29 cellular contexts compared by ENCODE assay signal in genomic region chr3:2711081-2711480, GRCh38.
"Had no signal": no experiment of that assay in that cellular context is flagged by ENCODE, and none has a peak within 500 bp of the region (broad histone marks: within the 10 kb centered on the region; RNA-seq: fewer than 3 reads in every experiment).

No MANE protein-coding gene starts in this region.

- H3K27ac Mint-ChIP-seq: naive thymus-derived CD4-positive, alpha-beta T cell; natural killer cell; nephron; stimulated activated memory B cell treated with anti-CD40 and anti-IgM and Interleukin-4, amounts not matched to agents 10 μg/mL and 1 μg/mL and 100 μg/mL, for 72 hours; stimulated activated naive CD8-positive, alpha-beta T cell treated with anti-CD3 and anti-CD28 coated beads, Interleukin-15, amount 100 ng/mL, for 72 hours; type B pancreatic cell had no signal

- H3K27me3 ChIP-seq: neutrophil, pancreas, spleen, suprapubic skin, testis, tibial artery, transverse colon, upper lobe of right lung, uterus had no signal

- H3K4me3 Mint-ChIP-seq: naive thymus-derived CD4-positive, alpha-beta T cell; natural killer cell; nephron; stimulated activated memory B cell treated with anti-CD40 and anti-IgM and Interleukin-4, amounts not matched to agents 10 μg/mL and 1 μg/mL and 100 μg/mL, for 72 hours; stimulated activated naive CD8-positive, alpha-beta T cell treated with anti-CD3 and anti-CD28 coated beads, Interleukin-15, amount 100 ng/mL, for 72 hours; type B pancreatic cell had no signal

- DNase-seq: naive thymus-derived CD4-positive, alpha-beta T cell; natural killer cell; nucleus accumbens; pancreas; spleen; stimulated activated CD4-positive, alpha-beta T cell treated with anti-CD3 and anti-CD28 coated beads, Interleukin-12 subunit alpha, Interleukin-12 subunit beta, amount 100 ng/mL, for 4 hours; stimulated activated CD4-positive, alpha-beta T cell treated with anti-CD3 and anti-CD28 coated beads, Interleukin-1b, Interleukin-23, amount 100 ng/mL, for 48 hours; stimulated activated CD4-positive, alpha-beta T cell treated with anti-CD3 and anti-CD28 coated beads, Interleukin-4, amount 100 ng/mL, for 1 hour; stimulated activated CD4-positive, alpha-beta T cell treated with anti-CD3 and anti-CD28 coated beads, Interleukin-4, amount 100 ng/mL, for 4 hours; stimulated activated CD8-positive, alpha-beta memory T cell treated with anti-CD3 and anti-CD28 coated beads, Interleukin-4, amount 100 ng/mL, for 48 hours; stimulated activated naive CD4-positive, alpha-beta T cell; stimulated activated naive CD8-positive, alpha-beta T cell treated with anti-CD3 and anti-CD28 coated beads, Interleukin-15, amount 100 ng/mL, for 72 hours; stimulated activated naive CD8-positive, alpha-beta T cell treated with anti-CD3 and anti-CD28 coated beads, Interleukin-15, Interleukin-2, amounts not matched to agents 100 U/mL and 50 U/mL, for 24 hours; substantia nigra; testis; tibial artery; transverse colon; upper lobe of right lung; uterus had no signal

- H3K4me3 ChIP-seq: pancreas, prostate gland, skin epidermis, smooth muscle cell, spleen, suprapubic skin, testis, tibial artery, transverse colon, upper lobe of right lung, uterus had no signal

- H3K9me3 Mint-ChIP-seq: nephron; stimulated activated memory B cell treated with anti-CD40 and anti-IgM and Interleukin-4, amounts not matched to agents 10 μg/mL and 1 μg/mL and 100 μg/mL, for 72 hours; stimulated activated naive CD8-positive, alpha-beta T cell treated with anti-CD3 and anti-CD28 coated beads, Interleukin-15, amount 100 ng/mL, for 72 hours; type B pancreatic cell had no signal

- H3K4me1 Mint-ChIP-seq: naive thymus-derived CD4-positive, alpha-beta T cell; natural killer cell; nephron; stimulated activated naive CD8-positive, alpha-beta T cell treated with anti-CD3 and anti-CD28 coated beads, Interleukin-15, amount 100 ng/mL, for 72 hours had no signal

- H3K36me3 Mint-ChIP-seq: naive thymus-derived CD4-positive, alpha-beta T cell; natural killer cell; stimulated activated memory B cell treated with anti-CD40 and anti-IgM and Interleukin-4, amounts not matched to agents 10 μg/mL and 1 μg/mL and 100 μg/mL, for 72 hours; type B pancreatic cell had no signal

- H3K27ac ChIP-seq: neutrophil, pancreas, prostate gland, skin epidermis, spleen, suprapubic skin, testis, tibial artery, transverse colon, upper lobe of right lung, uterus had no signal

- H3K27me3 Mint-ChIP-seq: naive thymus-derived CD4-positive, alpha-beta T cell; stimulated activated memory B cell treated with anti-CD40 and anti-IgM and Interleukin-4, amounts not matched to agents 10 μg/mL and 1 μg/mL and 100 μg/mL, for 72 hours; stimulated activated naive CD8-positive, alpha-beta T cell treated with anti-CD3 and anti-CD28 coated beads, Interleukin-15, amount 100 ng/mL, for 72 hours; type B pancreatic cell had no signal

- H3K4me1 ChIP-seq: pancreas, prostate gland, testis, tibial artery, transverse colon, upper lobe of right lung, uterus had no signal

- H3K4me2 ChIP-seq: smooth muscle cell had no signal

- H3K36me3 ChIP-seq: neutrophil, pancreas, prostate gland, spleen, suprapubic skin, tibial artery, transverse colon, upper lobe of right lung, uterus had no signal

- FAIRE-seq: pancreas had no signal

- ATAC-seq: naive thymus-derived CD4-positive, alpha-beta T cell; natural killer cell; pancreas; right cardiac atrium; sciatic nerve; stimulated activated memory B cell treated with anti-CD40 and anti-IgM and Interleukin-4, amounts not matched to agents 10 μg/mL and 1 μg/mL and 100 μg/mL, for 72 hours; stimulated activated naive CD8-positive, alpha-beta T cell treated with anti-CD3 and anti-CD28 coated beads, Interleukin-15, amount 100 ng/mL, for 72 hours; stimulated activated naive CD8-positive, alpha-beta T cell treated with anti-CD3 and anti-CD28 coated beads, Interleukin-15, Interleukin-2, amounts not matched to agents 100 U/mL and 50 U/mL, for 24 hours; upper lobe of right lung had no signal
